1 cellular context compared by ENCODE assay signal in the genomic region with DNA sequence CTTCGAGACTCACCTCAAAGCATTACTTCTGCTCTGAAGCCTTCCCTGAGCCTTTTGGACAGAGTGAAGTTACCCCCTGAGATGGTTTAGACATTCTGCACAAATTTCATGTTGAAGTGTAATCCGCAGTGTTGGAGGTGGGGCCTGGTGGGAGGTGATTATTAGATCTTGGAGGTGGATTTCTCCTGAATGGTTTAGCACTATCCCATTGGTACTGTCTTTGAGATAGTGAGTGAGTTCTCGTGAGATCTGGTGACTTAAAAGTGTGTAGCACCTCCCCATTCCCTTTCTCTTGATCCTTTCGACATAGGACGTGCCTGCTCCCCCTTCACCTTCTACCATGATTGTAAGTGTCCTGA.
TF ChIP-seq lines count a peak whose summit lies in the region.

No MANE protein-coding gene starts in this region.

TF ChIP-seq in K562, 482 proteins besides CTCF, POLR2A, EP300 and RAD21:
- TF ChIP-seq RBFOX2 (IDR thresholded peaks at IDR 0.05; ENCODE audit: low read depth, low read length) (peak; percentile 15; the same call in 1 of the 2 replicates), NR2C2 (CRISPR knock-in tag; IDR thresholded peaks at IDR 0.05) (0 out of 2 replicates have a peak, but pooled peaks have one; percentile 22), NR2C2 (tag; IDR thresholded peaks at IDR 0.05) (no peak), U2AF2 (optimal IDR thresholded peaks at IDR 0.05; ENCODE audit: low read depth, low read length) (no peak)
